ENCODE assay signal across 9 cellular contexts in genomic region chr1:209398330-209398991, GRCh38.
DNase-seq lines count a peak whose midpoint lies in the region; ATAC-seq, FAIRE-seq and TF ChIP-seq lines count a peak whose summit lies in the region.
"Had no signal": no experiment of that assay in that cellular context is flagged by ENCODE, and none has a peak within 500 bp of the region (broad histone marks: within the 10 kb centered on the region; RNA-seq: fewer than 3 reads in every experiment).

No MANE protein-coding gene starts in this region.

- BruUV-seq in K562 (replicated peaks; lab: Mats Ljungman, UMichigan): no TSS peak

- TF ChIP-seq CTCF in K562 (IDR thresholded peaks at IDR 0.05 in 2 of 3, conservative IDR thresholded peaks at IDR 0.05 in 1 of 3; ENCODE audit: insufficient read depth in 2 of 3, low read depth in 1 of 3, low read length in 3 of 3) (no peak), kidney (IDR thresholded peaks at IDR 0.05; ENCODE audit: borderline replicate concordance, extremely low read depth, insufficient read depth) (no peak), uterus (IDR thresholded peaks at IDR 0.05) (no peak), lower leg skin (IDR thresholded peaks at IDR 0.05) (no peak)
- no peak for TF ChIP-seq CTCF in activated CD8-positive, alpha-beta T cell treated with anti-CD3 and anti-CD28 coated beads for 36 hours (IDR thresholded peaks at IDR 0.05)

- H3K27ac ChIP-seq in K562 (ENCODE audit: extremely low read depth, low read depth, low read length) (no peak overlapping the region), kidney (ENCODE audit: low read depth in 2 of 2, low read length in 2 of 2) (peak overlapping the region in 1 of 2 donors; percentile 42), uterus (peak overlapping the region; percentile 59 to 62)

- no peaks in the 10 kb centered on the region for H3K9me3 Mint-ChIP-seq in activated CD8-positive, alpha-beta T cell treated with anti-CD3 and anti-CD28 coated beads for 36 hours
- H3K9me3 Mint-ChIP-seq: activated T-cell treated with anti-CD3 and anti-CD28 coated beads, Interleukin-2, amount 50 U/mL, for 4 hours had no signal

- POLR2A ChIA-PET in K562 (lab: Yijun Ruan, JAX): interaction anchor here (0.6 kb wide), 1 partner anchor 277 kb away, joined by 6 read pairs; no protein-coding TSS in a partner anchor
- POLR2A ChIA-PET in activated CD8-positive, alpha-beta T cell treated with anti-CD3 and anti-CD28 coated beads for 36 hours (lab: Charles Lee): no interaction called here

- H3K79me2 ChIP-seq in K562 (ENCODE audit: control insufficient read depth, insufficient read depth, low read length): no peaks in the 10 kb centered on the region

- H3K9me1 ChIP-seq in K562 (ENCODE audit: control insufficient read depth, insufficient read depth, low read length): no peaks in the 10 kb centered on the region

- H3K4me1 Mint-ChIP-seq in activated CD8-positive, alpha-beta T cell treated with anti-CD3 and anti-CD28 coated beads for 36 hours (ENCODE audit: low read depth): no peaks in the 10 kb centered on the region

- in situ Hi-C loops in K562 (cut with MboI): no loop called here

- no peak for TF ChIP-seq POLR2A in K562 (conservative IDR thresholded peaks at IDR 0.05)
- TF ChIP-seq POLR2A in uterus (IDR thresholded peaks at IDR 0.05): no peak
- no peak for TF ChIP-seq POLR2A in lower leg skin (IDR thresholded peaks at IDR 0.05)

- H3K36me3 ChIP-seq in K562 (ENCODE audit: control insufficient read depth, insufficient read depth, low read length) (no peaks in the 10 kb centered on the region), kidney (ENCODE audit: control insufficient read depth in 1 of 2, insufficient read depth in 2 of 2, low read length in 2 of 2) (no peaks in the 10 kb centered on the region), uterus (no peaks in the 10 kb centered on the region)

- H3K27ac Mint-ChIP-seq in activated CD8-positive, alpha-beta T cell treated with anti-CD3 and anti-CD28 coated beads for 36 hours: no peak overlapping the region

- no peak for FAIRE-seq in K562 (lab: Jason Lieb, UNC)
- FAIRE-seq in kidney (lab: Jason Lieb, UNC): no peak

- no peaks in the 10 kb centered on the region for H3K36me3 Mint-ChIP-seq in activated CD8-positive, alpha-beta T cell treated with anti-CD3 and anti-CD28 coated beads for 36 hours (ENCODE audit: low read depth)

- ATAC-seq in Right ventricle myocardium superior (ENCODE audit: poor library complexity): peak; percentile 63
- no peak for ATAC-seq in K562
- no peak for ATAC-seq in GM19351 (IDR thresholded peaks at IDR 0.05; ENCODE audit: unreplicated experiment)
- ATAC-seq in activated CD8-positive, alpha-beta T cell treated with anti-CD3 and anti-CD28 coated beads for 36 hours: no peak
- ATAC-seq: activated T-cell treated with anti-CD3 and anti-CD28 coated beads, Interleukin-2, amount 50 U/mL, for 4 hours had no signal

- H3K27me3 Mint-ChIP-seq in activated CD8-positive, alpha-beta T cell treated with anti-CD3 and anti-CD28 coated beads for 36 hours: peaks cover 10% of the 10 kb centered on the region

- intact Hi-C loops in Right ventricle myocardium superior (cut with DNase I): no loop called here
- intact Hi-C loops in cardiac septum (cut with DNase I): no loop called here
- intact Hi-C loops in K562 (cut with micrococcal nuclease): no loop called here
- intact Hi-C loops in kidney (cut with DNase I): no loop called here
- intact Hi-C loops in uterus (cut with DNase I; ENCODE audit: low total_unique reads): no loop called here
- intact Hi-C loops in activated CD8-positive, alpha-beta T cell treated with anti-CD3 and anti-CD28 coated beads for 36 hours (cut with micrococcal nuclease): no loop called here
- intact Hi-C loops in lower leg skin (cut with DNase I; ENCODE audit: low total_unique reads): no loop called here

- CTCF ChIA-PET in K562 (lab: Yijun Ruan, JAX; ENCODE audit: low intra/inter-chr PET ratio): no interaction called here
- CTCF ChIA-PET in activated CD8-positive, alpha-beta T cell treated with anti-CD3 and anti-CD28 coated beads for 36 hours (lab: Charles Lee): no interaction called here

- no peak for TF ChIP-seq EP300 in K562 (IDR thresholded peaks at IDR 0.05; ENCODE audit: low read length)

- H4K20me1 ChIP-seq in K562 (replicated peaks; ENCODE audit: control insufficient read depth, insufficient read depth, low read length): no peaks in the 10 kb centered on the region; the same call in 1 of the 2 replicates

- TF ChIP-seq RAD21 in K562 (CRISPR knock-in tag; conservative IDR thresholded peaks at IDR 0.05 in 1 of 2, IDR thresholded peaks at IDR 0.05 in 1 of 2): no peak

- H2AFZ ChIP-seq in K562 (ENCODE audit: low read depth, low read length): no peak overlapping the region

- no peak overlapping the region for H3K4me3 ChIP-seq in K562
- H3K4me3 ChIP-seq in kidney (ENCODE audit: low read length in 2 of 2): no peak overlapping the region
- H3K4me3 ChIP-seq in uterus: no peak overlapping the region
- no peak overlapping the region for H3K4me3 ChIP-seq in lower leg skin (ENCODE audit: low read depth, poor library complexity, severe bottlenecking)

- H3K4me3 Mint-ChIP-seq in activated CD8-positive, alpha-beta T cell treated with anti-CD3 and anti-CD28 coated beads for 36 hours: no peak overlapping the region
- H3K4me3 Mint-ChIP-seq: activated T-cell treated with anti-CD3 and anti-CD28 coated beads, Interleukin-2, amount 50 U/mL, for 4 hours had no signal

- H3K9ac ChIP-seq in K562 (ENCODE audit: insufficient read depth in 1 of 2, low read depth in 2 of 2, low read length in 2 of 2) (no peak overlapping the region), kidney (ENCODE audit: low read length in 2 of 2) (no peak overlapping the region)

- H3K27me3 ChIP-seq in K562 (ENCODE audit: control insufficient read depth in 2 of 2, insufficient read depth in 2 of 2, low read length in 2 of 2): peaks cover 0 to 5% of the 10 kb centered on the region in 2 experiments; a peak in 2 of 5 replicates
- no peaks in the 10 kb centered on the region for H3K27me3 ChIP-seq in uterus

- H3K4me1 ChIP-seq in K562 (replicated peaks in 1 of 2; ENCODE audit: control insufficient read depth in 2 of 2, insufficient read depth in 2 of 2, low read length in 2 of 2) (no peaks in the 10 kb centered on the region), kidney (ENCODE audit: control insufficient read depth in 1 of 2, insufficient read depth in 1 of 2, low read depth in 1 of 2, low read length in 2 of 2) (peaks cover 0 to 7% of the 10 kb centered on the region in 2 donors), uterus (no peaks in the 10 kb centered on the region)

- no peaks in the 10 kb centered on the region for H3K9me3 ChIP-seq in K562 (replicated peaks; ENCODE audit: control insufficient read depth, insufficient read depth, low read depth, low read length)
- no peaks in the 10 kb centered on the region for H3K9me3 ChIP-seq in kidney (ENCODE audit: control insufficient read depth in 1 of 2, low read length in 2 of 2)
- H3K9me3 ChIP-seq in uterus: no peaks in the 10 kb centered on the region

- H3K4me2 ChIP-seq in K562 (ENCODE audit: insufficient read depth, low read length): no peak overlapping the region

- DNase-seq in Right ventricle myocardium superior: peak; percentile 43
- no peak for DNase-seq in cardiac septum (ENCODE audit: low spot score)
- DNase-seq in K562 (ENCODE audit: extremely low read depth in 1 of 4, low spot score in 3 of 4): no peak
- peak; percentile 75 for DNase-seq in kidney
- DNase-seq in uterus: peak; percentile 24 to 29
- no peak for DNase-seq in activated CD8-positive, alpha-beta T cell treated with anti-CD3 and anti-CD28 coated beads for 36 hours
- DNase-seq in lower leg skin (ENCODE audit: low spot score in 2 of 2): no peak
- DNase-seq: activated T-cell treated with anti-CD3 and anti-CD28 coated beads, Interleukin-2, amount 50 U/mL, for 4 hours had no signal

- WGBS in K562 (ENCODE audit: insufficient coverage, low coverage, missing lambda C conversion rate): 3% methylated on average over 5 of the region's 5 CpGs
- 15% methylated on average over 5 of the region's 5 CpGs for WGBS in lower leg skin, 2 donors

TF ChIP-seq in K562, 482 proteins besides CTCF, POLR2A, EP300 and RAD21:
- TF ChIP-seq TCF7L2 (IDR thresholded peaks at IDR 0.05; ENCODE audit: low read depth, low read length) (no peak), MAFF (IDR thresholded peaks at IDR 0.05; ENCODE audit: low read length) (0 out of 2 replicates have a peak, but pooled peaks have one; percentile 5), TCF15 (CRISPR knock-in tag; IDR thresholded peaks at IDR 0.05) (no peak), ZNF316 (IDR thresholded peaks at IDR 0.05) (0 out of 2 replicates have a peak, but pooled peaks have one; percentile 45), MAFG (tag; conservative IDR thresholded peaks at IDR 0.05) (peak; percentile 39; the same call in 1 of the 2 replicates), EGR1 (conservative IDR thresholded peaks at IDR 0.05) (no peak)

Comparison
In these comparisons a context has a peak if more than half of its experiments do, and no peak if none do; other contexts are left out.
1. DNase-seq: peak in Right ventricle myocardium superior (single experiment), kidney (single experiment) and uterus (2 of 2); none in cardiac septum (single experiment), K562 (0 of 4), activated CD8-positive, alpha-beta T cell treated with anti-CD3 and anti-CD28 coated beads for 36 hours (single experiment) and lower leg skin (0 of 2).